1 cellular context compared by ENCODE assay signal in the genomic region with DNA sequence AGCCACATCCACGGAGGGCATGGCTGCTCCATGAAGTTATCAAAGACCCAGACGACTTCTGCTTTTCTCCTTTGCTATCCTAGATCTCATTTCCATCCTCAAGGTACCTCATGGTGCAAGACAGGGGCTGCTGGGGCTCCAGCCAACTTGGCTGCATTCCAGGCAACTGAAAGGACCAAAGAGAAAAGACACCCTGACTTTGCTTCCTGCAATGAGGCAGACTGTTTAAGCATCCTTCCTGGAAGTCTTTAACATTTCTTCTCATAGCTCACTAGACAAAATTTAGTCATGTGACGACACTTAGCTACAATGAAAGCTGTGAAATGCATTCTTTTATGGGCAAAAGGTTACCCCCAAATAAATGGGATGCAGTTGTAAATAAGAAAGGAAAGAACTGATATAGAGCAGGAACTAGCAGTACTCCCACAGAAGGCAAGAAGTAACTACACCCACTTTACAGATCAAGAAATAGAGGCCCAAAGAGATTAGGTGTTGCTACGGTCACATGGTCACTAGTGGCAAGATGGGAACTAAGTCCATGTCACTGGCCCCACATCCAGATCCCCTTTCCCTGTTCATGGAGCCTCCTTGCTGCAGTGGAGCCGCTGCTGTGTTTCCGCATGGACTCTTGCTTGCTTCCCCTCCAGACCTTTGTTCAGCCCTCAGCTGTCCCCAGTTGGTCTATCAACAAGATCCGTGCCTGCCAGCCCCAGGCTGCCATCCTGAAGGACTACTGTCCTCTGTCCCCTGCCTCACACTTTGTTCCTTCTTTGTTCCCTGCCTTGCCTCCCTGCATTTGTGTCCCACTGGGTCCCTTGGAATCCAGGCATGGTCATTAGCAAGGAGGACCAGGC.
TF ChIP-seq lines count a peak whose summit lies in the region.

No MANE protein-coding gene starts in this region.

TF ChIP-seq in K562, 482 proteins besides CTCF, POLR2A, EP300 and RAD21 (continued from another document):
- TF ChIP-seq, protein P1, sequence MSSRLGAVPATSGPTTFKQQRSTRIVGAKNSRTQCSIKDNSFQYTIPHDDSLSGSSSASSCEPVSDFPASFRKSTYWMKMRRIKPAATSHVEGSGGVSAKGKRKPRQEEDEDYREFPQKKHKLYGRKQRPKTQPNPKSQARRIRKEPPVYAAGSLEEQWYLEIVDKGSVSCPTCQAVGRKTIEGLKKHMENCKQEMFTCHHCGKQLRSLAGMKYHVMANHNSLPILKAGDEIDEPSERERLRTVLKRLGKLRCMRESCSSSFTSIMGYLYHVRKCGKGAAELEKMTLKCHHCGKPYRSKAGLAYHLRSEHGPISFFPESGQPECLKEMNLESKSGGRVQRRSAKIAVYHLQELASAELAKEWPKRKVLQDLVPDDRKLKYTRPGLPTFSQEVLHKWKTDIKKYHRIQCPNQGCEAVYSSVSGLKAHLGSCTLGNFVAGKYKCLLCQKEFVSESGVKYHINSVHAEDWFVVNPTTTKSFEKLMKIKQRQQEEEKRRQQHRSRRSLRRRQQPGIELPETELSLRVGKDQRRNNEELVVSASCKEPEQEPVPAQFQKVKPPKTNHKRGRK (tag; IDR thresholded peaks at IDR 0.05) = no peak
- TF ChIP-seq TCFL5 (CRISPR knock-in tag; conservative IDR thresholded peaks at IDR 0.05) = no peak
- TF ChIP-seq KAT7 (CRISPR knock-in tag; IDR thresholded peaks at IDR 0.05; ENCODE audit: borderline replicate concordance) = 0 out of 2 replicates have a peak, but pooled peaks have one; percentile 29
- TF ChIP-seq ZNF57 (CRISPR knock-in tag; IDR thresholded peaks at IDR 0.05) = no peak
- no peak for TF ChIP-seq BCL6 (CRISPR knock-in tag; IDR thresholded peaks at IDR 0.05)
- TF ChIP-seq, protein P2, sequence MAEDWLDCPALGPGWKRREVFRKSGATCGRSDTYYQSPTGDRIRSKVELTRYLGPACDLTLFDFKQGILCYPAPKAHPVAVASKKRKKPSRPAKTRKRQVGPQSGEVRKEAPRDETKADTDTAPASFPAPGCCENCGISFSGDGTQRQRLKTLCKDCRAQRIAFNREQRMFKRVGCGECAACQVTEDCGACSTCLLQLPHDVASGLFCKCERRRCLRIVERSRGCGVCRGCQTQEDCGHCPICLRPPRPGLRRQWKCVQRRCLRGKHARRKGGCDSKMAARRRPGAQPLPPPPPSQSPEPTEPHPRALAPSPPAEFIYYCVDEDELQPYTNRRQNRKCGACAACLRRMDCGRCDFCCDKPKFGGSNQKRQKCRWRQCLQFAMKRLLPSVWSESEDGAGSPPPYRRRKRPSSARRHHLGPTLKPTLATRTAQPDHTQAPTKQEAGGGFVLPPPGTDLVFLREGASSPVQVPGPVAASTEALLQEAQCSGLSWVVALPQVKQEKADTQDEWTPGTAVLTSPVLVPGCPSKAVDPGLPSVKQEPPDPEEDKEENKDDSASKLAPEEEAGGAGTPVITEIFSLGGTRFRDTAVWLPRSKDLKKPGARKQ (CRISPR knock-in tag; IDR thresholded peaks at IDR 0.05) = 0 out of 2 replicates have a peak, but pooled peaks have one; percentile 14
- TF ChIP-seq ZFX (CRISPR knock-in tag; IDR thresholded peaks at IDR 0.05) = no peak
- TF ChIP-seq CEBPB (tag; IDR thresholded peaks at IDR 0.05) = 0 out of 2 replicates have a peak, but pooled peaks have one; percentile 33
- TF ChIP-seq, protein P3, sequence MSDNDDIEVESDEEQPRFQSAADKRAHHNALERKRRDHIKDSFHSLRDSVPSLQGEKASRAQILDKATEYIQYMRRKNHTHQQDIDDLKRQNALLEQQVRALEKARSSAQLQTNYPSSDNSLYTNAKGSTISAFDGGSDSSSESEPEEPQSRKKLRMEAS (CRISPR knock-in tag; IDR thresholded peaks at IDR 0.05) = peak; percentile 42; the same call in 1 of the 2 replicates
- TF ChIP-seq MTA2 (IDR thresholded peaks at IDR 0.05; ENCODE audit: low read depth) = no peak
- peak in 1 of 2 experiments; percentile 82; a peak in 3 of 4 replicates for TF ChIP-seq KDM1A (IDR thresholded peaks at IDR 0.05)
- 0 out of 2 replicates have a peak, but pooled peaks have one; percentile 34 for TF ChIP-seq ZNF766 (CRISPR knock-in tag; conservative IDR thresholded peaks at IDR 0.05)
- no peak for TF ChIP-seq CBX2 (IDR thresholded peaks at IDR 0.05; ENCODE audit: insufficient read depth, low read length, poor library complexity, severe bottlenecking)
- TF ChIP-seq TEAD4 (IDR thresholded peaks at IDR 0.05; ENCODE audit: low read length) = peak; percentile 33; the same call in 1 of the 2 replicates
- TF ChIP-seq TEAD4 (CRISPR knock-in tag; IDR thresholded peaks at IDR 0.05; ENCODE audit: borderline replicate concordance) = no peak
- peak; percentile 68 for TF ChIP-seq GATA2 (CRISPR knock-in tag; IDR thresholded peaks at IDR 0.05)
- TF ChIP-seq, protein P4, sequence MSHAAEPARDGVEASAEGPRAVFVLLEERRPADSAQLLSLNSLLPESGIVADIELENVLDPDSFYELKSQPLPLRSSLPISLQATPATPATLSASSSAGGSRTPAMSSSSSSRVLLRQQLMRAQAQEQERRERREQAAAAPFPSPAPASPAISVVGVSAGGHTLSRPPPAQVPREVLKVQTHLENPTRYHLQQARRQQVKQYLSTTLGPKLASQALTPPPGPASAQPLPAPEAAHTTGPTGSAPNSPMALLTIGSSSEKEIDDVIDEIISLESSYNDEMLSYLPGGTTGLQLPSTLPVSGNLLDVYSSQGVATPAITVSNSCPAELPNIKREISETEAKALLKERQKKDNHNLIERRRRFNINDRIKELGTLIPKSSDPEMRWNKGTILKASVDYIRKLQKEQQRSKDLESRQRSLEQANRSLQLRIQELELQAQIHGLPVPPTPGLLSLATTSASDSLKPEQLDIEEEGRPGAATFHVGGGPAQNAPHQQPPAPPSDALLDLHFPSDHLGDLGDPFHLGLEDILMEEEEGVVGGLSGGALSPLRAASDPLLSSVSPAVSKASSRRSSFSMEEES (CRISPR knock-in tag; IDR thresholded peaks at IDR 0.05) = peak; percentile 84
- no peak for TF ChIP-seq KHSRP (IDR thresholded peaks at IDR 0.05)
- no peak for TF ChIP-seq ZNF384 (IDR thresholded peaks at IDR 0.05; ENCODE audit: low read depth, low read length)
- TF ChIP-seq ZNF311 (CRISPR knock-in tag; IDR thresholded peaks at IDR 0.05) = peak; percentile 19; the same call in 1 of the 2 replicates
- peak; percentile 10; the same call in 1 of the 2 replicates for TF ChIP-seq GTF2E2 (tag; IDR thresholded peaks at IDR 0.05)
- peak; percentile 55 for TF ChIP-seq ZNF121 (CRISPR knock-in tag; conservative IDR thresholded peaks at IDR 0.05)
- TF ChIP-seq OTX1 (CRISPR knock-in tag; IDR thresholded peaks at IDR 0.05) = no peak
- TF ChIP-seq SP1 (CRISPR knock-in tag; IDR thresholded peaks at IDR 0.05) = no peak
- TF ChIP-seq NFIC (IDR thresholded peaks at IDR 0.05) = peak; percentile 85
- TF ChIP-seq BACH1 (tag; IDR thresholded peaks at IDR 0.05) = no peak
- no peak for TF ChIP-seq HCFC1 (IDR thresholded peaks at IDR 0.05; ENCODE audit: low read depth, low read length)
- TF ChIP-seq RBM25 (IDR thresholded peaks at IDR 0.05; ENCODE audit: low read depth, low read length, severe bottlenecking) = peak; percentile 80
- no peak for TF ChIP-seq HMG20A (CRISPR knock-in tag; conservative IDR thresholded peaks at IDR 0.05)
- peak; percentile 55; the same call in 1 of the 2 replicates for TF ChIP-seq HDAC2 (IDR thresholded peaks at IDR 0.05)
- peak; percentile 70 for TF ChIP-seq ADNP (tag; IDR thresholded peaks at IDR 0.05)
- TF ChIP-seq POU5F1 (IDR thresholded peaks at IDR 0.05; ENCODE audit: borderline replicate concordance, low read depth, low read length, partially characterized antibody) = no peak
- no peak for TF ChIP-seq TFAM (CRISPR knock-in tag; conservative IDR thresholded peaks at IDR 0.05)
- 0 out of 2 replicates have a peak, but pooled peaks have one; percentile 21 for TF ChIP-seq HMG20B (CRISPR knock-in tag; IDR thresholded peaks at IDR 0.05)
- peak; percentile 59; the same call in 1 of the 2 replicates for TF ChIP-seq CTBP1 (IDR thresholded peaks at IDR 0.05; ENCODE audit: borderline replicate concordance)
- no peak for TF ChIP-seq NCOA2 (IDR thresholded peaks at IDR 0.05; ENCODE audit: partially characterized antibody in 2 of 2)
- TF ChIP-seq CBX8 (IDR thresholded peaks at IDR 0.05; ENCODE audit: borderline replicate concordance, extremely low read depth, low read depth, low read length, poor library complexity, severe bottlenecking) = no peak
- TF ChIP-seq FOXA3 (CRISPR knock-in tag; conservative IDR thresholded peaks at IDR 0.05 in 1 of 2, IDR thresholded peaks at IDR 0.05 in 1 of 2) = no peak
- no peak; the same call in 1 of the 2 replicates for TF ChIP-seq NFRKB (IDR thresholded peaks at IDR 0.05; ENCODE audit: low read depth)
- TF ChIP-seq, protein P5, sequence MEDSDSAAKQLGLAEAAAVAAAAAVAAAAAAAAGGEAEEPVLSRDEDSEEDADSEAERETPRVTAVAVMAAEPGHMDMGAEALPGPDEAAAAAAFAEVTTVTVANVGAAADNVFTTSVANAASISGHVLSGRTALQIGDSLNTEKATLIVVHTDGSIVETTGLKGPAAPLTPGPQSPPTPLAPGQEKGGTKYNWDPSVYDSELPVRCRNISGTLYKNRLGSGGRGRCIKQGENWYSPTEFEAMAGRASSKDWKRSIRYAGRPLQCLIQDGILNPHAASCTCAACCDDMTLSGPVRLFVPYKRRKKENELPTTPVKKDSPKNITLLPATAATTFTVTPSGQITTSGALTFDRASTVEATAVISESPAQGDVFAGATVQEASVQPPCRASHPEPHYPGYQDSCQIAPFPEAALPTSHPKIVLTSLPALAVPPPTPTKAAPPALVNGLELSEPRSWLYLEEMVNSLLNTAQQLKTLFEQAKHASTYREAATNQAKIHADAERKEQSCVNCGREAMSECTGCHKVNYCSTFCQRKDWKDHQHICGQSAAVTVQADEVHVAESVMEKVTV (CRISPR knock-in tag; IDR thresholded peaks at IDR 0.05) = no peak
- no peak for TF ChIP-seq STAG1 (CRISPR knock-in tag; IDR thresholded peaks at IDR 0.05; ENCODE audit: borderline replicate concordance)
- TF ChIP-seq, protein P6, sequence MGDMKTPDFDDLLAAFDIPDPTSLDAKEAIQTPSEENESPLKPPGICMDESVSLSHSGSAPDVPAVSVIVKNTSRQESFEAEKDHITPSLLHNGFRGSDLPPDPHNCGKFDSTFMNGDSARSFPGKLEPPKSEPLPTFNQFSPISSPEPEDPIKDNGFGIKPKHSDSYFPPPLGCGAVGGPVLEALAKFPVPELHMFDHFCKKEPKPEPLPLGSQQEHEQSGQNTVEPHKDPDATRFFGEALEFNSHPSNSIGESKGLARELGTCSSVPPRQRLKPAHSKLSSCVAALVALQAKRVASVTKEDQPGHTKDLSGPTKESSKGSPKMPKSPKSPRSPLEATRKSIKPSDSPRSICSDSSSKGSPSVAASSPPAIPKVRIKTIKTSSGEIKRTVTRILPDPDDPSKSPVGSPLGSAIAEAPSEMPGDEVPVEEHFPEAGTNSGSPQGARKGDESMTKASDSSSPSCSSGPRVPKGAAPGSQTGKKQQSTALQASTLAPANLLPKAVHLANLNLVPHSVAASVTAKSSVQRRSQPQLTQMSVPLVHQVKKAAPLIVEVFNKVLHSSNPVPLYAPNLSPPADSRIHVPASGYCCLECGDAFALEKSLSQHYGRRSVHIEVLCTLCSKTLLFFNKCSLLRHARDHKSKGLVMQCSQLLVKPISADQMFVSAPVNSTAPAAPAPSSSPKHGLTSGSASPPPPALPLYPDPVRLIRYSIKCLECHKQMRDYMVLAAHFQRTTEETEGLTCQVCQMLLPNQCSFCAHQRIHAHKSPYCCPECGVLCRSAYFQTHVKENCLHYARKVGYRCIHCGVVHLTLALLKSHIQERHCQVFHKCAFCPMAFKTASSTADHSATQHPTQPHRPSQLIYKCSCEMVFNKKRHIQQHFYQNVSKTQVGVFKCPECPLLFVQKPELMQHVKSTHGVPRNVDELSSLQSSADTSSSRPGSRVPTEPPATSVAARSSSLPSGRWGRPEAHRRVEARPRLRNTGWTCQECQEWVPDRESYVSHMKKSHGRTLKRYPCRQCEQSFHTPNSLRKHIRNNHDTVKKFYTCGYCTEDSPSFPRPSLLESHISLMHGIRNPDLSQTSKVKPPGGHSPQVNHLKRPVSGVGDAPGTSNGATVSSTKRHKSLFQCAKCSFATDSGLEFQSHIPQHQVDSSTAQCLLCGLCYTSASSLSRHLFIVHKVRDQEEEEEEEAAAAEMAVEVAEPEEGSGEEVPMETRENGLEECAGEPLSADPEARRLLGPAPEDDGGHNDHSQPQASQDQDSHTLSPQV (IDR thresholded peaks at IDR 0.05) = no peak; the same call in none of the 2 replicates
- TF ChIP-seq TARDBP (IDR thresholded peaks at IDR 0.05) = no peak; the same call in 1 of the 2 replicates
- TF ChIP-seq RAD51 (IDR thresholded peaks at IDR 0.05; ENCODE audit: borderline replicate concordance, low read depth) = peak; percentile 34; the same call in 1 of the 2 replicates
- TF ChIP-seq CBX3 (IDR thresholded peaks at IDR 0.05; ENCODE audit: borderline replicate concordance in 1 of 2, low read length in 2 of 2) = 0 out of 3 replicates have a peak, but pooled peaks of 1 of the 2 experiments have one; percentile 36
- 0 out of 4 replicates have a peak, but pooled peaks have one; percentile 14 to 21 for TF ChIP-seq HDAC1 (IDR thresholded peaks at IDR 0.05)
- no peak for TF ChIP-seq PCBP1 (IDR thresholded peaks at IDR 0.05; ENCODE audit: low read depth, low read length, poor library complexity, severe bottlenecking)
- 0 out of 2 replicates have a peak, but pooled peaks have one; percentile 57 for TF ChIP-seq MECOM (CRISPR knock-in tag; IDR thresholded peaks at IDR 0.05)
- no peak; the same call in 1 of the 2 replicates for TF ChIP-seq BRD4 (IDR thresholded peaks at IDR 0.05)
- no peak for TF ChIP-seq SMAD3 (CRISPR knock-in tag; conservative IDR thresholded peaks at IDR 0.05)
- peak; percentile 57 for TF ChIP-seq CHD4 (IDR thresholded peaks at IDR 0.05; ENCODE audit: insufficient read depth, insufficient replicate concordance, low read depth, low read length, poor library complexity, severe bottlenecking)
- no peak for TF ChIP-seq ZNF165 (CRISPR knock-in tag; IDR thresholded peaks at IDR 0.05; ENCODE audit: borderline replicate concordance)
- TF ChIP-seq HLTF (IDR thresholded peaks at IDR 0.05) = 0 out of 2 replicates have a peak, but pooled peaks have one; percentile 72
- no peak for TF ChIP-seq ZNF274 (IDR thresholded peaks at IDR 0.05; ENCODE audit: borderline replicate concordance, low read depth, low read length)
- TF ChIP-seq GATAD2B (IDR thresholded peaks at IDR 0.05; ENCODE audit: borderline replicate concordance) = no peak
- TF ChIP-seq, protein P7, sequence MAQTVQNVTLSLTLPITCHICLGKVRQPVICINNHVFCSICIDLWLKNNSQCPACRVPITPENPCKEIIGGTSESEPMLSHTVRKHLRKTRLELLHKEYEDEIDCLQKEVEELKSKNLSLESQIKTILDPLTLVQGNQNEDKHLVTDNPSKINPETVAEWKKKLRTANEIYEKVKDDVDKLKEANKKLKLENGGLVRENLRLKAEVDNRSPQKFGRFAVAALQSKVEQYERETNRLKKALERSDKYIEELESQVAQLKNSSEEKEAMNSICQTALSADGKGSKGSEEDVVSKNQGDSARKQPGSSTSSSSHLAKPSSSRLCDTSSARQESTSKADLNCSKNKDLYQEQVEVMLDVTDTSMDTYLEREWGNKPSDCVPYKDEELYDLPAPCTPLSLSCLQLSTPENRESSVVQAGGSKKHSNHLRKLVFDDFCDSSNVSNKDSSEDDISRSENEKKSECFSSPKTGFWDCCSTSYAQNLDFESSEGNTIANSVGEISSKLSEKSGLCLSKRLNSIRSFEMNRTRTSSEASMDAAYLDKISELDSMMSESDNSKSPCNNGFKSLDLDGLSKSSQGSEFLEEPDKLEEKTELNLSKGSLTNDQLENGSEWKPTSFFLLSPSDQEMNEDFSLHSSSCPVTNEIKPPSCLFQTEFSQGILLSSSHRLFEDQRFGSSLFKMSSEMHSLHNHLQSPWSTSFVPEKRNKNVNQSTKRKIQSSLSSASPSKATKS (CRISPR knock-in tag; IDR thresholded peaks at IDR 0.05) = no peak
- no peak for TF ChIP-seq KLF10 (CRISPR knock-in tag; IDR thresholded peaks at IDR 0.05)
